Comparison of ENCODE assay signal across 2 cellular contexts in the genomic region with DNA sequence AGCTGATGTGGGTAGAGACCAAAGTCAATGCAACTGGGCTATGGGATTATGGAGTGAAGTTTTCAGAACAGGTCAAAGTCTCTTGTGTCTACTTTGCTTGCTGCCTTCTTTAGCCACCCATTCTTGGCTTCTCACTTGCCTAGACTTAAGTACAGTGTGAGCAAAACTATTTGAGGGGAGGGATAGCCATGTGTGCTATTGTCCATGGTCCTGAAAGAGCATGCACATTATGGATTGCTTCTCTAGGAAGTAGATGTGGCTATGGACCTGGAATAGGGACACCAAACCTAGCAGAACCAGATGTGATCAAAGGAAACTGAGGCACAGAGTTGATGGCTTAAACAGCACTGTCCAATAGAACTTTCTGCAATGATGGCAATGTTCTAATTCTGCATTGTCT.
TF ChIP-seq lines count a peak whose summit lies in the region.

No MANE protein-coding gene starts in this region.

TF ChIP-seq in IMR-90, 13 proteins besides CTCF, POLR2A, EP300 and RAD21 (continued from another document):
- TF ChIP-seq CHD1 (IDR thresholded peaks at IDR 0.05; ENCODE audit: low read depth, low read length): no peak
- TF ChIP-seq CEBPB (IDR thresholded peaks at IDR 0.05; ENCODE audit: low read depth, low read length): no peak
- no peak for TF ChIP-seq SMC3 (IDR thresholded peaks at IDR 0.05; ENCODE audit: low read depth, low read length)
- TF ChIP-seq MXI1 (IDR thresholded peaks at IDR 0.05; ENCODE audit: borderline replicate concordance, low read depth, low read length): no peak
- TF ChIP-seq MAZ (IDR thresholded peaks at IDR 0.05; ENCODE audit: borderline replicate concordance, low read depth, low read length): no peak
- TF ChIP-seq NFE2L2 (IDR thresholded peaks at IDR 0.05; ENCODE audit: low read depth, low read length): no peak
- no peak for TF ChIP-seq RFX5 (IDR thresholded peaks at IDR 0.05; ENCODE audit: low read depth, low read length)
- no peak for TF ChIP-seq MAFK (IDR thresholded peaks at IDR 0.05; ENCODE audit: low read depth, low read length)
- no peak for TF ChIP-seq FOS (IDR thresholded peaks at IDR 0.05; ENCODE audit: low read depth, low read length)
- no peak for TF ChIP-seq BHLHE40 (IDR thresholded peaks at IDR 0.05; ENCODE audit: low read depth, low read length)
- TF ChIP-seq, protein P1, sequence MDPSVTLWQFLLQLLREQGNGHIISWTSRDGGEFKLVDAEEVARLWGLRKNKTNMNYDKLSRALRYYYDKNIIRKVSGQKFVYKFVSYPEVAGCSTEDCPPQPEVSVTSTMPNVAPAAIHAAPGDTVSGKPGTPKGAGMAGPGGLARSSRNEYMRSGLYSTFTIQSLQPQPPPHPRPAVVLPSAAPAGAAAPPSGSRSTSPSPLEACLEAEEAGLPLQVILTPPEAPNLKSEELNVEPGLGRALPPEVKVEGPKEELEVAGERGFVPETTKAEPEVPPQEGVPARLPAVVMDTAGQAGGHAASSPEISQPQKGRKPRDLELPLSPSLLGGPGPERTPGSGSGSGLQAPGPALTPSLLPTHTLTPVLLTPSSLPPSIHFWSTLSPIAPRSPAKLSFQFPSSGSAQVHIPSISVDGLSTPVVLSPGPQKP (IDR thresholded peaks at IDR 0.05; ENCODE audit: borderline replicate concordance, low read depth, low read length): no peak

TF ChIP-seq in GM12878, 131 proteins besides CTCF, POLR2A, EP300 and RAD21:
- TF ChIP-seq PRDM15 (CRISPR knock-in tag; IDR thresholded peaks at IDR 0.05) (no peak), ZNF622 (IDR thresholded peaks at IDR 0.05) (no peak), BACH1 (IDR thresholded peaks at IDR 0.05; ENCODE audit: borderline replicate concordance) (no peak)
- TF ChIP-seq, protein P2, sequence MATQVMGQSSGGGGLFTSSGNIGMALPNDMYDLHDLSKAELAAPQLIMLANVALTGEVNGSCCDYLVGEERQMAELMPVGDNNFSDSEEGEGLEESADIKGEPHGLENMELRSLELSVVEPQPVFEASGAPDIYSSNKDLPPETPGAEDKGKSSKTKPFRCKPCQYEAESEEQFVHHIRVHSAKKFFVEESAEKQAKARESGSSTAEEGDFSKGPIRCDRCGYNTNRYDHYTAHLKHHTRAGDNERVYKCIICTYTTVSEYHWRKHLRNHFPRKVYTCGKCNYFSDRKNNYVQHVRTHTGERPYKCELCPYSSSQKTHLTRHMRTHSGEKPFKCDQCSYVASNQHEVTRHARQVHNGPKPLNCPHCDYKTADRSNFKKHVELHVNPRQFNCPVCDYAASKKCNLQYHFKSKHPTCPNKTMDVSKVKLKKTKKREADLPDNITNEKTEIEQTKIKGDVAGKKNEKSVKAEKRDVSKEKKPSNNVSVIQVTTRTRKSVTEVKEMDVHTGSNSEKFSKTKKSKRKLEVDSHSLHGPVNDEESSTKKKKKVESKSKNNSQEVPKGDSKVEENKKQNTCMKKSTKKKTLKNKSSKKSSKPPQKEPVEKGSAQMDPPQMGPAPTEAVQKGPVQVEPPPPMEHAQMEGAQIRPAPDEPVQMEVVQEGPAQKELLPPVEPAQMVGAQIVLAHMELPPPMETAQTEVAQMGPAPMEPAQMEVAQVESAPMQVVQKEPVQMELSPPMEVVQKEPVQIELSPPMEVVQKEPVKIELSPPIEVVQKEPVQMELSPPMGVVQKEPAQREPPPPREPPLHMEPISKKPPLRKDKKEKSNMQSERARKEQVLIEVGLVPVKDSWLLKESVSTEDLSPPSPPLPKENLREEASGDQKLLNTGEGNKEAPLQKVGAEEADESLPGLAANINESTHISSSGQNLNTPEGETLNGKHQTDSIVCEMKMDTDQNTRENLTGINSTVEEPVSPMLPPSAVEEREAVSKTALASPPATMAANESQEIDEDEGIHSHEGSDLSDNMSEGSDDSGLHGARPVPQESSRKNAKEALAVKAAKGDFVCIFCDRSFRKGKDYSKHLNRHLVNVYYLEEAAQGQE (IDR thresholded peaks at IDR 0.05; ENCODE audit: low read depth, low read length): peak; percentile 71; the same call in 1 of the 2 replicates
